In genomic region chrX:27619459-27619858, GRCh38 we compare ENCODE assay signal across 26 cellular contexts. TPM values are rescaled to one million over a fixed set of nuclear protein-coding genes. Genes with fewer than 3 reads are reported as not detected.
"Had no signal": no experiment of that assay in that cellular context is flagged by ENCODE, and none has a peak within 500 bp of the region (broad histone marks: within the 10 kb centered on the region; RNA-seq: fewer than 3 reads in every experiment).

No MANE protein-coding gene starts in this region.

- H3K4me1 ChIP-seq: esophagus muscularis mucosa, neural progenitor cell, suprapubic skin, thyroid gland had no signal

- H3K9me3 Mint-ChIP-seq: neural progenitor cell had no signal

- H2AFZ ChIP-seq: neural progenitor cell had no signal

- H3K9me3 ChIP-seq: esophagus muscularis mucosa, ovary, suprapubic skin, thyroid gland had no signal

- H3K4me1 Mint-ChIP-seq: neural progenitor cell; stimulated activated effector memory CD8-positive, alpha-beta T cell treated with anti-CD3 and anti-CD28 coated beads, Interleukin-12 subunit alpha, Interleukin-12 subunit beta, amount 100 ng/mL, for 72 hours had no signal

- H3K27me3 Mint-ChIP-seq: natural killer cell treated with Interleukin-12 subunit alpha and Interleukin-12 subunit beta and Interleukin-15 and Interleukin-18, amount 100 ng/mL, for 72 hours; type B pancreatic cell had no signal

- H3K4me3 ChIP-seq: coronary artery, dorsolateral prefrontal cortex, esophagus muscularis mucosa, neural progenitor cell, ovary, smooth muscle cell, suprapubic skin, thyroid gland had no signal

- H3K27me3 ChIP-seq: neural progenitor cell, ovary, suprapubic skin, thyroid gland had no signal

- H3K36me3 Mint-ChIP-seq: natural killer cell treated with Interleukin-12 subunit alpha and Interleukin-12 subunit beta and Interleukin-15 and Interleukin-18, amount 100 ng/mL, for 72 hours; neural progenitor cell; stimulated activated effector memory CD8-positive, alpha-beta T cell treated with anti-CD3 and anti-CD28 coated beads, Interleukin-12 subunit alpha, Interleukin-12 subunit beta, amount 100 ng/mL, for 72 hours; type B pancreatic cell had no signal

- H3K36me3 ChIP-seq: esophagus muscularis mucosa, neural progenitor cell, ovary, suprapubic skin, thyroid gland had no signal

- DNase-seq: dorsolateral prefrontal cortex; effector CD8-positive, alpha-beta T cell; foreskin fibroblast; head of caudate nucleus; hippocampal formation; kidney glomerular epithelial cell; nucleus accumbens; ovary; right cardiac atrium; stimulated activated CD4-positive, alpha-beta T cell treated with anti-CD3 and anti-CD28 coated beads, Interleukin-2, amount 100 ng/mL, for 48 hours; stimulated activated CD8-positive, alpha-beta memory T cell treated with anti-CD3 and anti-CD28 coated beads, Interleukin-4, amount 100 ng/mL, for 48 hours; stimulated activated naive CD8-positive, alpha-beta T cell treated with anti-CD3 and anti-CD28 coated beads, Interleukin-15, Interleukin-2, amounts not matched to agents 100 U/mL and 50 U/mL, for 24 hours; thyroid gland had no signal

- H3K4me3 Mint-ChIP-seq: natural killer cell treated with Interleukin-12 subunit alpha and Interleukin-12 subunit beta and Interleukin-15 and Interleukin-18, amount 100 ng/mL, for 72 hours; neural progenitor cell; stimulated activated effector memory CD8-positive, alpha-beta T cell treated with anti-CD3 and anti-CD28 coated beads, Interleukin-12 subunit alpha, Interleukin-12 subunit beta, amount 100 ng/mL, for 72 hours; type B pancreatic cell had no signal

- H3K4me2 ChIP-seq: neural progenitor cell, smooth muscle cell had no signal

- H3K27ac ChIP-seq: coronary artery, dorsolateral prefrontal cortex, epithelial cell of prostate, esophagus muscularis mucosa, neural progenitor cell, ovary, suprapubic skin, thyroid gland had no signal

- H3K27ac Mint-ChIP-seq: natural killer cell treated with Interleukin-12 subunit alpha and Interleukin-12 subunit beta and Interleukin-15 and Interleukin-18, amount 100 ng/mL, for 72 hours; neural progenitor cell; stimulated activated effector memory CD8-positive, alpha-beta T cell treated with anti-CD3 and anti-CD28 coated beads, Interleukin-12 subunit alpha, Interleukin-12 subunit beta, amount 100 ng/mL, for 72 hours; type B pancreatic cell had no signal

- ATAC-seq: natural killer cell treated with Interleukin-12 subunit alpha and Interleukin-12 subunit beta and Interleukin-15 and Interleukin-18, amount 100 ng/mL, for 72 hours; right cardiac atrium; stimulated activated effector memory CD8-positive, alpha-beta T cell treated with anti-CD3 and anti-CD28 coated beads, Interleukin-12 subunit alpha, Interleukin-12 subunit beta, amount 100 ng/mL, for 72 hours; stimulated activated naive CD8-positive, alpha-beta T cell treated with anti-CD3 and anti-CD28 coated beads, Interleukin-15, Interleukin-2, amounts not matched to agents 100 U/mL and 50 U/mL, for 24 hours had no signal

RNA-seq across cellular contexts. Expression of gene DCAF8L2, which starts 29.3 kb away (rescaled TPM):
- total RNA-seq: chondrocyte; dorsolateral prefrontal cortex; esophagus muscularis mucosa; left lobe of liver; lower leg skin; natural killer cell treated with Interleukin-12 subunit alpha and Interleukin-12 subunit beta and Interleukin-15 and Interleukin-18, amount 100 ng/mL, for 72 hours; posterior vena cava; right cardiac atrium; smooth muscle cell; suprapubic skin had no signal
- polyA plus RNA-seq: right cardiac atrium, smooth muscle cell had no signal
